In genomic region chr1:37989381-37989930, GRCh38 we compare ENCODE assay signal across 8 cellular contexts. TPM values are rescaled to one million over a fixed set of nuclear protein-coding genes. Genes with fewer than 3 reads are reported as not detected.
DNase-seq lines count a peak whose midpoint lies in the region; ATAC-seq and TF ChIP-seq lines count a peak whose summit lies in the region.

No MANE protein-coding gene starts in this region.

- H3F3A ChIP-seq in SK-N-SH (replicated peaks; ENCODE audit: insufficient read depth), result peaks cover 17% of the 10 kb centered on the region

- H3K27me3 Mint-ChIP-seq in stimulated activated naive CD8-positive, alpha-beta T cell treated with anti-CD3 and anti-CD28 coated beads, Interleukin-15, Interleukin-2, amounts not matched to agents 100 ng/mL and 50 ng/mL, for 24 hours, result no peaks in the 10 kb centered on the region

- peak overlapping the region; percentile 87 for H3K27ac Mint-ChIP-seq in stimulated activated naive CD8-positive, alpha-beta T cell treated with anti-CD3 and anti-CD28 coated beads, Interleukin-15, Interleukin-2, amounts not matched to agents 100 ng/mL and 50 ng/mL, for 24 hours

- H3K27ac ChIP-seq in SK-N-SH (ENCODE audit: low read depth in 2 of 2, low read length in 1 of 2) (peak overlapping the region; percentile 68 to 71), mammary epithelial cell (ENCODE audit: insufficient read depth, low read depth, low read length) (peak overlapping the region; percentile 81)

- no peaks in the 10 kb centered on the region for H4K20me1 ChIP-seq in SK-N-SH (ENCODE audit: insufficient read depth)
- no peaks in the 10 kb centered on the region for H4K20me1 ChIP-seq in mammary epithelial cell (ENCODE audit: insufficient read depth, low read length)

- ATAC-seq in GM18868 (IDR thresholded peaks at IDR 0.05; ENCODE audit: unreplicated experiment) (peak; percentile 24), HG03097 (IDR thresholded peaks at IDR 0.05; ENCODE audit: low FRiP score, unreplicated experiment) (peak; percentile 29), left colon (peak; percentile 42)

- no peaks in the 10 kb centered on the region for H3K27me3 ChIP-seq in SK-N-SH (ENCODE audit: insufficient read depth)
- no peaks in the 10 kb centered on the region for H3K27me3 ChIP-seq in mammary epithelial cell (ENCODE audit: insufficient read depth, low read length)

- no peaks in the 10 kb centered on the region; a peak in 1 of 4 replicates for H3K4me1 ChIP-seq in SK-N-SH (ENCODE audit: control insufficient read depth in 1 of 2, insufficient read depth in 2 of 2, low read depth in 1 of 2, low read length in 1 of 2)
- H3K4me1 ChIP-seq in mammary epithelial cell (ENCODE audit: insufficient read depth, low read length), result peaks cover 14% of the 10 kb centered on the region

- TSS peak; percentile 61 for BruUV-seq in mammary epithelial cell (replicated peaks; lab: Mats Ljungman, UMichigan)

- peak overlapping the region; percentile 97 for H3K4me3 Mint-ChIP-seq in stimulated activated naive CD8-positive, alpha-beta T cell treated with anti-CD3 and anti-CD28 coated beads, Interleukin-15, Interleukin-2, amounts not matched to agents 100 ng/mL and 50 ng/mL, for 24 hours

- no peak for TF ChIP-seq EP300 in SK-N-SH (IDR thresholded peaks at IDR 0.05; ENCODE audit: borderline replicate concordance in 1 of 2, low read depth in 1 of 2, low read length in 1 of 2)

- under 1% methylated on average over 28 of the region's 30 CpGs for WGBS in SK-N-SH (ENCODE audit: low lambda C conversion rate)
- WGBS in mammary epithelial cell (ENCODE audit: low coverage, missing lambda C conversion rate), result 2% methylated on average over 19 of the region's 30 CpGs

- CTCF ChIA-PET in SK-N-SH (lab: Yijun Ruan, JAX), result interaction anchor here (0.6 to 3.9 kb wide), 13 partner anchors 12 to 180 kb away, joined by 3 to 37 read pairs (median 4); partner anchors contain the start of gene UTP11
- CTCF ChIA-PET in mammary epithelial cell (lab: Charles Lee; ENCODE audit: low non-redundant PET), result interaction anchor here (0.7 kb wide), 1 partner anchor 58 kb away, joined by 3 read pairs; no protein-coding TSS in a partner anchor

- dilution Hi-C loops in mammary epithelial cell (cut with HindIII; ENCODE audit: low sequenced_read_pairs), result no loop called here

- peaks cover 30% of the 10 kb centered on the region for H3K79me2 ChIP-seq in SK-N-SH (ENCODE audit: insufficient read depth)
- peaks cover 31% of the 10 kb centered on the region for H3K79me2 ChIP-seq in mammary epithelial cell (ENCODE audit: insufficient read depth, low read length)

- H3K4me3 ChIP-seq in AG09309 (ENCODE audit: control insufficient read depth, low read depth, low read length) (peak overlapping the region; percentile 88), SK-N-SH (ENCODE audit: low read depth in 2 of 2, low read length in 1 of 2) (peak overlapping the region; percentile 79 to 90), mammary epithelial cell (replicated peaks in 1 of 3; ENCODE audit: insufficient read depth in 1 of 3, low read depth in 2 of 3, low read length in 3 of 3) (peak overlapping the region; percentile 59 to 99 (median 98))

- peak overlapping the region; percentile 36; the same call in 1 of the 2 replicates for H2AFZ ChIP-seq in SK-N-SH (ENCODE audit: low read depth)
- peak overlapping the region; percentile 91 for H2AFZ ChIP-seq in mammary epithelial cell (ENCODE audit: low read depth, low read length)

- no peak for TF ChIP-seq CTCF in AG09309 (IDR thresholded peaks at IDR 0.05; ENCODE audit: control insufficient read depth, insufficient read depth, low read depth, low read length, missing control alignments)
- no peak for TF ChIP-seq CTCF in SK-N-SH (IDR thresholded peaks at IDR 0.05)
- no peak for TF ChIP-seq CTCF in mammary epithelial cell (conservative IDR thresholded peaks at IDR 0.05 in 1 of 2, IDR thresholded peaks at IDR 0.05 in 1 of 2; ENCODE audit: extremely low read depth in 1 of 2, insufficient read depth in 1 of 2, low read depth in 1 of 2, low read length in 2 of 2)

- peak overlapping the region; percentile 79 for H3K9ac ChIP-seq in SK-N-SH
- H3K9ac ChIP-seq in mammary epithelial cell (ENCODE audit: insufficient read depth, low read length), result peak overlapping the region; percentile 95

- POLR2A ChIA-PET in SK-N-SH (lab: Yijun Ruan, JAX), result interaction anchor here (0.6 to 2.2 kb wide), 4 partner anchors 10 to 40 kb away, joined by 3 to 15 read pairs (median 4); partner anchors contain the start of gene UTP11

- H3K9me3 Mint-ChIP-seq in stimulated activated naive CD8-positive, alpha-beta T cell treated with anti-CD3 and anti-CD28 coated beads, Interleukin-15, Interleukin-2, amounts not matched to agents 100 ng/mL and 50 ng/mL, for 24 hours, result no peaks in the 10 kb centered on the region

- H3K9me3 ChIP-seq in SK-N-SH (no peaks in the 10 kb centered on the region), mammary epithelial cell (replicated peaks; ENCODE audit: insufficient read depth, low read length) (no peaks in the 10 kb centered on the region)

- intact Hi-C loops in mammary epithelial cell (cut with micrococcal nuclease) (no loop called here), left colon (cut with DNase I, micrococcal nuclease) (loop anchor here in 1 of 2 donors (5.0 kb wide), 1 partner anchor 33 kb away; no protein-coding TSS in a partner anchor)

- H3K4me1 Mint-ChIP-seq in stimulated activated naive CD8-positive, alpha-beta T cell treated with anti-CD3 and anti-CD28 coated beads, Interleukin-15, Interleukin-2, amounts not matched to agents 100 ng/mL and 50 ng/mL, for 24 hours (ENCODE audit: low read depth), result peaks cover 29% of the 10 kb centered on the region

- peaks cover 47% of the 10 kb centered on the region for H3K36me3 Mint-ChIP-seq in stimulated activated naive CD8-positive, alpha-beta T cell treated with anti-CD3 and anti-CD28 coated beads, Interleukin-15, Interleukin-2, amounts not matched to agents 100 ng/mL and 50 ng/mL, for 24 hours (ENCODE audit: low read depth)

- no peaks in the 10 kb centered on the region for H3K9me2 ChIP-seq in SK-N-SH

- no peak for TF ChIP-seq RAD21 in SK-N-SH (IDR thresholded peaks at IDR 0.05; ENCODE audit: low read length)

- H3K36me3 ChIP-seq in SK-N-SH (replicated peaks in 1 of 2; ENCODE audit: control insufficient read depth in 1 of 2, insufficient read depth in 2 of 2, low read length in 1 of 2) (peaks cover 20 to 26% of the 10 kb centered on the region in 2 experiments), mammary epithelial cell (ENCODE audit: insufficient read depth, low read length) (peaks cover 20% of the 10 kb centered on the region)

- peak overlapping the region; percentile 78 for H3K4me2 ChIP-seq in SK-N-SH
- H3K4me2 ChIP-seq in mammary epithelial cell (ENCODE audit: insufficient read depth, low read depth, low read length), result peak overlapping the region; percentile 72

- in situ Hi-C loops in mammary epithelial cell (cut with MboI; ENCODE audit: low sequenced_read_pairs in 2 of 2), result no loop called here

- DNase-seq in AG09309 (ENCODE audit: low read depth), result no peak
- DNase-seq in SK-N-SH, result peak; percentile 47
- peak; percentile 51 for DNase-seq in mammary epithelial cell
- peak; percentile 41 to 60 for DNase-seq in left colon
- no peak for DNase-seq in activated gamma-delta T cell treated with Interleukin-2 at 50 U/mL for 16 hours

TF ChIP-seq in SK-N-SH, 30 proteins besides CTCF, POLR2A, EP300 and RAD21 (continues in another document):
- peak; percentile 41; the same call in 1 of the 2 replicates for TF ChIP-seq FOXJ3 (CRISPR knock-in tag; IDR thresholded peaks at IDR 0.05)

RNA-seq across cellular contexts. Expression of gene SF3A3, which starts 0.4 kb away (rescaled TPM):
- polyA plus RNA-seq in SK-N-SH (2012; rRNA removed) (35.3 and 41.5 TPM in 2 replicates), mammary epithelial cell (45.0 TPM)
- polyA plus RNA-seq in SK-N-SH (2012; cell fraction: cytosol; rRNA removed), result 46.3 and 54.9 TPM in 2 replicates
- polyA plus RNA-seq in SK-N-SH (2012; cell fraction: nucleus; rRNA removed), result 23.1 and 44.0 TPM in 2 replicates
- total RNA-seq in mammary epithelial cell (10 to 100 TPM; 55.7 to 73.8 TPM), left colon (10 to 100 TPM; 27.5 to 34.8 TPM)
- 304 TPM for polyA minus RNA-seq in mammary epithelial cell

RNA-seq across cellular contexts. Expression of gene FHL3, which starts 15.9 kb away (rescaled TPM):
- 4.2 and 6.8 TPM in 2 replicates for polyA plus RNA-seq in SK-N-SH (2012; rRNA removed)
- polyA plus RNA-seq in SK-N-SH (2012; cell fraction: cytosol; rRNA removed), result 4.1 and 7.3 TPM in 2 replicates
- polyA plus RNA-seq in SK-N-SH (2012; cell fraction: nucleus; rRNA removed), result 13.5 and 14.1 TPM in 2 replicates
- 10 to 100 TPM; 21.5 to 29.0 TPM for total RNA-seq in mammary epithelial cell
- polyA plus RNA-seq in mammary epithelial cell, result 15.6 TPM
- 77.3 TPM for polyA minus RNA-seq in mammary epithelial cell
- 1 to 10 TPM; 2.5 to 6.8 TPM for total RNA-seq in left colon

RNA-seq across cellular contexts. Expression of gene UTP11, which starts 23.1 kb away (rescaled TPM):
- 26.8 and 27.3 TPM in 2 replicates for polyA plus RNA-seq in SK-N-SH (2012; rRNA removed)
- polyA plus RNA-seq in SK-N-SH (2012; cell fraction: cytosol; rRNA removed), result 38.0 and 45.1 TPM in 2 replicates
- 12.3 and 17.0 TPM in 2 replicates for polyA plus RNA-seq in SK-N-SH (2012; cell fraction: nucleus; rRNA removed)
- total RNA-seq in mammary epithelial cell, result 10 to 100 TPM; 34.0 to 42.1 TPM
- 27.0 TPM for polyA plus RNA-seq in mammary epithelial cell
- 11.9 TPM for polyA minus RNA-seq in mammary epithelial cell
- total RNA-seq in left colon, result 10 to 100 TPM; 16.4 to 17.3 TPM

RNA-seq across cellular contexts. Expression of gene INPP5B, which starts 42.6 kb away (rescaled TPM):
- polyA plus RNA-seq in SK-N-SH (2012; rRNA removed), result 10.5 and 12.3 TPM in 2 replicates
- 5.9 and 7.3 TPM in 2 replicates for polyA plus RNA-seq in SK-N-SH (2012; cell fraction: cytosol; rRNA removed)
- 20.9 and 24.8 TPM in 2 replicates for polyA plus RNA-seq in SK-N-SH (2012; cell fraction: nucleus; rRNA removed)
- total RNA-seq in mammary epithelial cell, result 10 to 100 TPM; 11.2 to 17.5 TPM
- polyA plus RNA-seq in mammary epithelial cell, result 4.5 TPM
- polyA minus RNA-seq in mammary epithelial cell, result 10.5 TPM
- total RNA-seq in left colon, result 10 to 100 TPM; 21.6 to 25.2 TPM

RNA-seq across cellular contexts. Expression of gene POU3F1, which starts 57.1 kb away (rescaled TPM):
- polyA plus RNA-seq in SK-N-SH (2012; rRNA removed) (not detected in 2 replicates), mammary epithelial cell (0.05 TPM)
- not detected in 2 replicates for polyA plus RNA-seq in SK-N-SH (2012; cell fraction: cytosol; rRNA removed)
- not detected in 2 replicates for polyA plus RNA-seq in SK-N-SH (2012; cell fraction: nucleus; rRNA removed)
- total RNA-seq in mammary epithelial cell (under 1 TPM; 0.17 to 0.59 TPM), left colon (not detected)
- polyA minus RNA-seq in mammary epithelial cell, result not detected

Comparison
In these comparisons a context has a peak if more than half of its experiments do, and no peak if none do; other contexts are left out.
1. DNase-seq: peak in SK-N-SH (single experiment), mammary epithelial cell (single experiment) and left colon (2 of 2); none in AG09309 (single experiment) and activated gamma-delta T cell treated with Interleukin-2 at 50 U/mL for 16 hours (single experiment).
2. Peak in every context shown above with its lines, with median percentiles within 50 percentile points of each other: H3K4me3 ChIP-seq and ATAC-seq.